ENCODE assay signal across 1 cellular context in genomic region chr3:115436767-115437301, GRCh38.
TF ChIP-seq lines count a peak whose summit lies in the region.

No MANE protein-coding gene starts in this region.

TF ChIP-seq in endothelial cell of umbilical vein, 7 proteins besides CTCF, POLR2A, EP300 and RAD21 (continued from another document):
- peak; percentile 47 for TF ChIP-seq JUN (IDR thresholded peaks at IDR 0.05; ENCODE audit: borderline replicate concordance, insufficient read depth, insufficient read length, low read depth)
